ENCODE assay signal across 23 cellular contexts in the genomic region with DNA sequence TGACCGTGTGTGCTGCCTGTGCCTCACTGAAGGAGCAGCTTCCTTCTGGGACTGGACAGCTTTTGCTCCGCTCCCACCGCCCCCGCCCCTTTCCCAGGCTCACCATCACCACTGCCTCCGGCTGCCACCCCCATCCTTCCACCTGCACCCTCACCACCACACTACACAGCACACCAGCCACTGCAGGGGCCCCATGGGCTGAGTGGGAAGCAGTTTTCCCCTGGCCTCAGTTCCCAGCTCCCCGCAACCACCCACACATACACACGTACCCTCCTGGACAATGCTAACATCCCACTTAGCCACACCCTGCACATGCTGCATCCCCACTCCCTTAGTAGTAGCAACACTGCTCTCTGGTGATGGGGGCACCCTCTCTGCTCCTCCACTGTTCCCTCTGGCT. TPM values are rescaled to one million over a fixed set of nuclear protein-coding genes. Genes with fewer than 3 reads are reported as not detected.
A peak's percentile ranks its signal among the peaks of the same experiment; 100 is the strongest.
DNase-seq lines count a peak whose midpoint lies in the region; ATAC-seq, FAIRE-seq and TF ChIP-seq lines count a peak whose summit lies in the region.
"Had no signal": no experiment of that assay in that cellular context is flagged by ENCODE, and none has a peak within 500 bp of the region (broad histone marks: within the 10 kb centered on the region; RNA-seq: fewer than 3 reads in every experiment).

No MANE protein-coding gene starts in this region.

- TF ChIP-seq CTCF in GM12878 (IDR thresholded peaks at IDR 0.05 in 2 of 3, conservative IDR thresholded peaks at IDR 0.05 in 1 of 3; ENCODE audit: control insufficient read depth in 2 of 3, extremely low read depth in 1 of 3, insufficient read depth in 1 of 3, low read depth in 3 of 3, low read length in 3 of 3) (no peak), psoas muscle (IDR thresholded peaks at IDR 0.05) (no peak)

- no peaks in the 10 kb centered on the region for H3K27me3 ChIP-seq in CD8-positive, alpha-beta memory T cell (ENCODE audit: insufficient read depth, low read length, poor library complexity, severe bottlenecking)
- H3K27me3 ChIP-seq in GM12878 (replicated peaks in 1 of 2; ENCODE audit: control insufficient read depth in 2 of 2, insufficient read depth in 2 of 2, low read length in 1 of 2) (no peaks in the 10 kb centered on the region), psoas muscle (ENCODE audit: insufficient read depth in 3 of 3, low read length in 2 of 3) (no peaks in the 10 kb centered on the region)
- H3K27me3 ChIP-seq: sigmoid colon had no signal

- in situ Hi-C loops in GM12878 (cut with MboI): no loop called here

- POLR2A ChIA-PET in activated CD4-positive, alpha-beta T cell treated with anti-CD3 and anti-CD28 coated beads for 36 hours (lab: Charles Lee): no interaction called here
- POLR2A ChIA-PET in activated CD4-positive, alpha-beta T cell treated with anti-CD3 and anti-CD28 coated beads, Interleukin-2, amount 10 ng/mL, durations not matched to agents 7 days and 5 days (lab: Charles Lee): no interaction called here
- POLR2A ChIA-PET in CD8-positive, alpha-beta memory T cell (lab: Charles Lee): no interaction called here
- POLR2A ChIA-PET in GM12878 (lab: Charles Lee): no interaction called here

- H3K4me3 Mint-ChIP-seq in activated CD4-positive, alpha-beta T cell treated with anti-CD3 and anti-CD28 coated beads for 36 hours: no peak overlapping the region
- no peak overlapping the region for H3K4me3 Mint-ChIP-seq in activated CD4-positive, alpha-beta T cell treated with anti-CD3 and anti-CD28 coated beads, Interleukin-2, amount 10 ng/mL, durations not matched to agents 7 days and 5 days
- H3K4me3 Mint-ChIP-seq in CD8-positive, alpha-beta memory T cell: no peak overlapping the region
- H3K4me3 Mint-ChIP-seq: activated T-cell treated with anti-CD3 and anti-CD28 coated beads, Interleukin-2, amount 50 U/mL, for 4 hours had no signal

- no peaks in the 10 kb centered on the region for H3K4me1 ChIP-seq in CD8-positive, alpha-beta memory T cell (ENCODE audit: insufficient read depth, low read length)
- H3K4me1 ChIP-seq in GM12878 (ENCODE audit: control insufficient read depth, insufficient read depth, low read length) (no peaks in the 10 kb centered on the region), psoas muscle (no peaks in the 10 kb centered on the region)
- H3K4me1 ChIP-seq: sigmoid colon had no signal

- no peak overlapping the region for H3K9ac ChIP-seq in GM12878 (ENCODE audit: control insufficient read depth, insufficient read depth, low read length)

- RAD21 ChIA-PET in GM12878 (lab: Charles Lee; ENCODE audit: unreplicated experiment): no interaction called here

- 100% methylated on average over 7 of the region's 7 CpGs for WGBS in GM12878 (ENCODE audit: insufficient coverage, insufficient replicate concordance, low lambda C conversion rate, missing lambda C conversion rate)
- WGBS in psoas muscle, 3 donors: 85 to 97% (median 88%) methylated on average over 3 to 7 of the region's 7 CpGs

- no peak for DNase-seq in activated CD4-positive, alpha-beta T cell treated with anti-CD3 and anti-CD28 coated beads for 36 hours
- no peak for DNase-seq in activated CD4-positive, alpha-beta T cell treated with anti-CD3 and anti-CD28 coated beads, Interleukin-2, amount 10 ng/mL, durations not matched to agents 7 days and 5 days
- DNase-seq in CD8-positive, alpha-beta memory T cell: no peak
- no peak for DNase-seq in GM12878 (ENCODE audit: low read depth, low spot score)
- no peak for DNase-seq in psoas muscle
- DNase-seq: activated CD4-positive, alpha-beta T cell treated with anti-CD3 and anti-CD28 coated beads, Interleukin-2, amount 50 U/mL, for 48 hours; activated T-cell treated with anti-CD3 and anti-CD28 coated beads, Interleukin-2, amount 50 U/mL, for 4 hours; amygdala; central memory CD4-positive, alpha-beta T cell; effector CD4-positive, alpha-beta T cell; left ventricle myocardium superior; mucosa of descending colon; NCI-H1694; NCI-H226; occipital lobe; sigmoid colon; stimulated activated CD4-positive, alpha-beta T cell treated with anti-CD3 and anti-CD28 coated beads, Interleukin-2, amount 100 ng/mL, for 24 hours had no signal

- no peaks in the 10 kb centered on the region for H3K9me3 ChIP-seq in CD8-positive, alpha-beta memory T cell (ENCODE audit: low read length)
- H3K9me3 ChIP-seq in GM12878 (replicated peaks; ENCODE audit: control insufficient read depth, insufficient read depth, low read length) (no peaks in the 10 kb centered on the region), psoas muscle (no peaks in the 10 kb centered on the region)
- H3K9me3 ChIP-seq: mucosa of descending colon, sigmoid colon had no signal

- CTCF ChIA-PET in activated CD4-positive, alpha-beta T cell treated with anti-CD3 and anti-CD28 coated beads for 36 hours (lab: Charles Lee): no interaction called here
- CTCF ChIA-PET in activated CD4-positive, alpha-beta T cell treated with anti-CD3 and anti-CD28 coated beads, Interleukin-2, amount 10 ng/mL, durations not matched to agents 7 days and 5 days (lab: Charles Lee): no interaction called here
- CTCF ChIA-PET in CD8-positive, alpha-beta memory T cell (lab: Charles Lee): no interaction called here
- CTCF ChIA-PET in GM12878 (lab: Yijun Ruan, JAX): interaction anchor here (1.4 kb wide), 1 partner anchor 18 kb away, joined by 3 read pairs; no protein-coding TSS in a partner anchor

- H3K9me3 Mint-ChIP-seq in activated CD4-positive, alpha-beta T cell treated with anti-CD3 and anti-CD28 coated beads for 36 hours (ENCODE audit: low read depth): no peaks in the 10 kb centered on the region
- no peaks in the 10 kb centered on the region for H3K9me3 Mint-ChIP-seq in activated CD4-positive, alpha-beta T cell treated with anti-CD3 and anti-CD28 coated beads, Interleukin-2, amount 10 ng/mL, durations not matched to agents 7 days and 5 days
- no peaks in the 10 kb centered on the region for H3K9me3 Mint-ChIP-seq in CD8-positive, alpha-beta memory T cell
- H3K9me3 Mint-ChIP-seq: activated T-cell treated with anti-CD3 and anti-CD28 coated beads, Interleukin-2, amount 50 U/mL, for 4 hours had no signal

- TF ChIP-seq EP300 in GM12878 (IDR thresholded peaks at IDR 0.05; ENCODE audit: borderline replicate concordance in 1 of 2, control insufficient read depth in 1 of 2, low read depth in 2 of 2, low read length in 2 of 2): no peak

- peaks cover 13% of the 10 kb centered on the region for H3K36me3 ChIP-seq in CD8-positive, alpha-beta memory T cell (ENCODE audit: insufficient read depth, low read length)
- H3K36me3 ChIP-seq in GM12878 (ENCODE audit: control insufficient read depth in 2 of 2, insufficient read depth in 2 of 2, low read length in 1 of 2) (peaks cover 6 to 24% of the 10 kb centered on the region in 2 experiments), psoas muscle (ENCODE audit: insufficient read depth in 1 of 2, low read depth in 1 of 2) (peaks cover 6 to 96% of the 10 kb centered on the region in 2 donors)

- no peaks in the 10 kb centered on the region for H3K79me2 ChIP-seq in GM12878 (ENCODE audit: control insufficient read depth, insufficient read depth, low read length)

- no peaks in the 10 kb centered on the region for H3K27me3 Mint-ChIP-seq in activated CD4-positive, alpha-beta T cell treated with anti-CD3 and anti-CD28 coated beads for 36 hours
- no peaks in the 10 kb centered on the region for H3K27me3 Mint-ChIP-seq in activated CD4-positive, alpha-beta T cell treated with anti-CD3 and anti-CD28 coated beads, Interleukin-2, amount 10 ng/mL, durations not matched to agents 7 days and 5 days
- H3K27me3 Mint-ChIP-seq in CD8-positive, alpha-beta memory T cell: peaks cover 0 to 1% of the 10 kb centered on the region in 2 donors

- H3K36me3 Mint-ChIP-seq in activated CD4-positive, alpha-beta T cell treated with anti-CD3 and anti-CD28 coated beads for 36 hours (ENCODE audit: low read depth): peaks cover 31% of the 10 kb centered on the region
- peaks cover 32% of the 10 kb centered on the region for H3K36me3 Mint-ChIP-seq in activated CD4-positive, alpha-beta T cell treated with anti-CD3 and anti-CD28 coated beads, Interleukin-2, amount 10 ng/mL, durations not matched to agents 7 days and 5 days (ENCODE audit: low read depth)
- peaks cover 0 to 65% (median 17%) of the 10 kb centered on the region in 3 donors for H3K36me3 Mint-ChIP-seq in CD8-positive, alpha-beta memory T cell

- SMC1A ChIA-PET in GM12878 (lab: Charles Lee; ENCODE audit: uncharacterized antibody, unreplicated experiment): no interaction called here

- no peak overlapping the region for H2AFZ ChIP-seq in GM12878 (ENCODE audit: control insufficient read depth, low read depth, low read length)

- intact Hi-C loops in activated CD4-positive, alpha-beta T cell treated with anti-CD3 and anti-CD28 coated beads for 36 hours (cut with DNase I, micrococcal nuclease): no loop called here
- intact Hi-C loops in GM12878 (cut with micrococcal nuclease; ENCODE audit: unreplicated experiment): no loop called here
- intact Hi-C loops in psoas muscle (cut with DNase I): loop anchor here in 1 of 2 donors (10.0 kb wide), 1 partner anchor 46 kb away; no protein-coding TSS in a partner anchor

- H3K27ac ChIP-seq in CD8-positive, alpha-beta memory T cell (ENCODE audit: low read depth, low read length): no peak overlapping the region
- H3K27ac ChIP-seq in GM12878 (ENCODE audit: control insufficient read depth, insufficient read depth): no peak overlapping the region
- H3K27ac ChIP-seq in psoas muscle: no peak overlapping the region
- H3K27ac ChIP-seq: C4-2B, HL-60, sigmoid colon had no signal

- H3K27ac Mint-ChIP-seq in activated CD4-positive, alpha-beta T cell treated with anti-CD3 and anti-CD28 coated beads for 36 hours: peak overlapping the region; percentile 44
- H3K27ac Mint-ChIP-seq in activated CD4-positive, alpha-beta T cell treated with anti-CD3 and anti-CD28 coated beads, Interleukin-2, amount 10 ng/mL, durations not matched to agents 7 days and 5 days: no peak overlapping the region
- H3K27ac Mint-ChIP-seq in CD8-positive, alpha-beta memory T cell: peak overlapping the region in 5 of 8 donors; percentile 46 to 93 (median 74)

- BruUV-seq in GM12878 (replicated peaks; lab: Mats Ljungman, UMichigan): no TSS peak

- no peak for ATAC-seq in activated CD4-positive, alpha-beta T cell treated with anti-CD3 and anti-CD28 coated beads for 36 hours
- ATAC-seq in GM12878 (no peak), psoas muscle (peak in 3 of 4 donors; percentile 24 to 42 (median 24)), HG02678 (IDR thresholded peaks at IDR 0.05; ENCODE audit: unreplicated experiment) (no peak), GM18909 (IDR thresholded peaks at IDR 0.05; ENCODE audit: poor library complexity, unreplicated experiment) (no peak), HG03135 (IDR thresholded peaks at IDR 0.05; ENCODE audit: unreplicated experiment) (no peak)
- ATAC-seq: left ventricle myocardium superior, mucosa of descending colon had no signal

- peaks cover 2% of the 10 kb centered on the region for H3K4me1 Mint-ChIP-seq in activated CD4-positive, alpha-beta T cell treated with anti-CD3 and anti-CD28 coated beads for 36 hours
- H3K4me1 Mint-ChIP-seq in activated CD4-positive, alpha-beta T cell treated with anti-CD3 and anti-CD28 coated beads, Interleukin-2, amount 10 ng/mL, durations not matched to agents 7 days and 5 days: peaks cover under 1% of the 10 kb centered on the region
- no peaks in the 10 kb centered on the region for H3K4me1 Mint-ChIP-seq in CD8-positive, alpha-beta memory T cell

- no peak for TF ChIP-seq RAD21 in GM12878 (IDR thresholded peaks at IDR 0.05; ENCODE audit: insufficient read depth, low read depth, low read length)

- H3K4me2 ChIP-seq in GM12878 (ENCODE audit: control insufficient read depth, insufficient read depth): no peak overlapping the region

- peak; percentile 50; the same call in 1 of the 2 replicates for TF ChIP-seq POLR2A in GM12878 (IDR thresholded peaks at IDR 0.05; ENCODE audit: low read depth, low read length)

- no peaks in the 10 kb centered on the region for H4K20me1 ChIP-seq in GM12878 (ENCODE audit: control insufficient read depth, insufficient read depth)

- H3K4me3 ChIP-seq in CD8-positive, alpha-beta memory T cell (ENCODE audit: low read length): no peak overlapping the region
- H3K4me3 ChIP-seq in GM12878 (no peak overlapping the region), psoas muscle (no peak overlapping the region)
- H3K4me3 ChIP-seq: mucosa of descending colon, sigmoid colon had no signal

- FAIRE-seq in GM12878 (lab: Jason Lieb, UNC): no peak
- FAIRE-seq: A204.1 had no signal

RNA-seq across cellular contexts. Expression of gene COX18, which starts 29.6 kb away (rescaled TPM):
- total RNA-seq in activated CD4-positive, alpha-beta T cell treated with anti-CD3 and anti-CD28 coated beads for 36 hours: 10 to 100 TPM; 17.9 to 21.3 TPM
- 10 to 100 TPM; 12.9 to 13.3 TPM for total RNA-seq in activated CD4-positive, alpha-beta T cell treated with anti-CD3 and anti-CD28 coated beads, Interleukin-2, amount 10 ng/mL, durations not matched to agents 7 days and 5 days
- total RNA-seq in CD8-positive, alpha-beta memory T cell: 10 to 100 TPM; 26.4 to 27.6 TPM
- polyA plus RNA-seq in CD8-positive, alpha-beta memory T cell: 6.7 TPM
- total RNA-seq in GM12878 (2013; cell fraction: nucleolus; rRNA removed): 24.3 and 25.0 TPM in 2 replicates
- total RNA-seq in GM12878 (2014; rRNA removed) (36.4 and 38.4 TPM in 2 replicates), GM12878 (2014; rRNA removed; fragmentation: Illumina TruSeq; extraction: Trizol) (16.9 and 17.6 TPM in 2 replicates), GM12878 (2021) (22.0 and 24.5 TPM in 2 replicates), psoas muscle (1 to 10 TPM; 5.8 to 9.2 (median 9.0) TPM)
- 8.4 TPM for polyA plus RNA-seq in GM12878 (2011; ENCODE audit: low read depth)
- polyA plus RNA-seq in GM12878 (2011; rRNA removed) (28.5 and 31.9 TPM in 2 replicates), GM12878 (2014; fragmentation: Illumina TruSeq; extraction: Trizol) (18.6 and 19.7 TPM in 2 replicates), GM12878 (2014; fragmentation: Nextera tagmentation; extraction: Ambion mirVana) (10 to 100 TPM in 1 of 2 experiments, 1 to 10 TPM in 1; 7.2 to 10.2 TPM), GM12878 (2014; rRNA removed) (26.3 and 26.6 TPM in 2 replicates), GM12878 (2016; fragmentation: Nextera tagmentation; extraction: Ambion mirVana) (10 to 100 TPM in 1 of 2 experiments, 1 to 10 TPM in 1; 9.9 to 11.4 TPM), psoas muscle (10 to 100 TPM in 1 of 3 donors, 1 to 10 TPM in 2; 5.2 to 16.5 (median 6.2) TPM)
- polyA plus RNA-seq in GM12878 (2011; cell fraction: cytosol; rRNA removed): 29.9 and 30.6 TPM in 2 replicates
- polyA plus RNA-seq in GM12878 (2011; cell fraction: nucleus; rRNA removed): 15.9 and 17.0 TPM in 2 replicates
- 8.6 and 14.4 TPM in 2 replicates for polyA plus RNA-seq in GM12878 (2012)
- polyA minus RNA-seq in GM12878 (2011; rRNA and poly(A)+ RNA removed): 44.8 and 45.2 TPM in 2 replicates
- 15.5 and 20.0 TPM in 2 replicates for polyA minus RNA-seq in GM12878 (2011; cell fraction: cytosol; rRNA and poly(A)+ RNA removed)
- polyA minus RNA-seq in GM12878 (2011; cell fraction: nucleus; rRNA and poly(A)+ RNA removed): 17.4 and 27.1 TPM in 2 replicates

Comparison
In these comparisons a context has a peak if more than half of its experiments do, and no peak if none do; other contexts are left out.
1. ATAC-seq: peak in psoas muscle (3 of 4); none in activated CD4-positive, alpha-beta T cell treated with anti-CD3 and anti-CD28 coated beads for 36 hours (single experiment), GM12878 (single experiment), HG02678 (single experiment), GM18909 (single experiment) and HG03135 (single experiment).